Comparison of ENCODE assay signal across 8 cellular contexts in genomic region chr4:89329280-89329679, GRCh38. TPM values are rescaled to one million over a fixed set of nuclear protein-coding genes. Genes with fewer than 3 reads are reported as not detected.
"Had no signal": no experiment of that assay in that cellular context is flagged by ENCODE, and none has a peak within 500 bp of the region (broad histone marks: within the 10 kb centered on the region; RNA-seq: fewer than 3 reads in every experiment).

No MANE protein-coding gene starts in this region.

- H3K27me3 Mint-ChIP-seq: IgD-negative memory B cell had no signal

- H3K27ac Mint-ChIP-seq: HFFc6 had no signal

- H3K4me1 ChIP-seq: HAP-1 had no signal

- H3K36me3 ChIP-seq: HAP-1 had no signal

- H3K4me3 Mint-ChIP-seq: HFFc6, IgD-negative memory B cell had no signal

- H3K4me3 ChIP-seq: HAP-1 had no signal

- ATAC-seq: HCT116, HepG2 had no signal

- H3K9me3 Mint-ChIP-seq: HFFc6 had no signal

- H3K9me3 ChIP-seq: HAP-1 had no signal

- DNase-seq: GOT3, H7, HFFc6 had no signal

- H3K36me3 Mint-ChIP-seq: IgD-negative memory B cell had no signal

- H3K27ac ChIP-seq: HL-60 had no signal

RNA-seq across cellular contexts. Expression of gene GPRIN3, which starts 21.7 kb away (rescaled TPM):
- total RNA-seq: HepG2 had no signal
- polyA plus RNA-seq: HepG2 had no signal
